In genomic region chr2:9069496-9069991, GRCh38 we compare ENCODE assay signal across 24 cellular contexts.
DNase-seq lines count a peak whose midpoint lies in the region; ATAC-seq, FAIRE-seq and TF ChIP-seq lines count a peak whose summit lies in the region.
"Had no signal": no experiment of that assay in that cellular context is flagged by ENCODE, and none has a peak within 500 bp of the region (broad histone marks: within the 10 kb centered on the region; RNA-seq: fewer than 3 reads in every experiment).

No MANE protein-coding gene starts in this region.

- H3K27ac ChIP-seq in foreskin keratinocyte (peak overlapping the region; percentile 80), small intestine (ENCODE audit: low read depth in 1 of 2, low read length in 1 of 2) (no peak overlapping the region)
- H3K27ac ChIP-seq: 22Rv1, BLaER1 had no signal

- H3K4me3 ChIP-seq in small intestine (ENCODE audit: low read depth in 1 of 2, low read length in 2 of 2) = no peak overlapping the region
- H3K4me3 ChIP-seq: BLaER1 had no signal

- peak; percentile 6 for DNase-seq in NCI-H1092 treated with DMSO at 0.1 percent for 48 hours (lab: John Stamatoyannopoulos, UW)
- no peak for DNase-seq in NCI-H1092 (lab: John Stamatoyannopoulos, UW)
- DNase-seq in LHCN-M2 (ENCODE audit: low read depth) = peak; percentile 14
- DNase-seq in SHP77 treated with DMSO at 0.1 percent for 48 hours (lab: John Stamatoyannopoulos, UW) = peak; percentile 82
- DNase-seq in foreskin keratinocyte = no peak
- no peak for DNase-seq in KBM-7
- no peak for DNase-seq in small intestine
- DNase-seq: ACHN; CD4-positive, alpha-beta T cell; COR-L47; DMS 273 treated with DMSO at 0.1 percent for 48 hours; GOT3; HCEC 1CT; Kasumi-1; NCI-H1105; NCI-H2029 treated with DMSO at 0.1 percent for 48 hours; NCI-H446 treated with DMSO at 0.1 percent for 48 hours; NCI-H748 treated with DMSO at 0.1 percent for 48 hours had no signal

- H3K9me3 ChIP-seq in small intestine (ENCODE audit: control insufficient read depth, low read depth) = no peaks in the 10 kb centered on the region

- no peak for FAIRE-seq in small intestine (lab: Jason Lieb, UNC)
- FAIRE-seq: G401.6, GM12892, RCC 7860 had no signal

- H3K4me1 ChIP-seq in foreskin keratinocyte (peaks cover 19% of the 10 kb centered on the region), small intestine (ENCODE audit: control insufficient read depth in 2 of 2, insufficient read depth in 1 of 2, low read depth in 1 of 2, low read length in 1 of 2) (no peaks in the 10 kb centered on the region)
- H3K4me1 ChIP-seq: BLaER1 had no signal

- in situ Hi-C loops in KBM-7 (cut with MboI; ENCODE audit: low pct_unique_long_range_greater_than_20kb, low sequenced_read_pairs) = no loop called here

- H3K27me3 ChIP-seq in foreskin keratinocyte = no peaks in the 10 kb centered on the region
- peaks cover 0 to 4% of the 10 kb centered on the region in 2 donors for H3K27me3 ChIP-seq in small intestine (ENCODE audit: control insufficient read depth in 2 of 2, insufficient read depth in 2 of 2, low read length in 2 of 2)
- H3K27me3 ChIP-seq: BLaER1 had no signal

- no peaks in the 10 kb centered on the region for H3K36me3 ChIP-seq in small intestine (ENCODE audit: control insufficient read depth in 2 of 2, insufficient read depth in 2 of 2, low read length in 2 of 2)
- H3K36me3 ChIP-seq: BLaER1 had no signal

- no peak for TF ChIP-seq CTCF in foreskin keratinocyte (conservative IDR thresholded peaks at IDR 0.05)

- ATAC-seq in foreskin keratinocyte (no peak), GM18907 (IDR thresholded peaks at IDR 0.05; ENCODE audit: unreplicated experiment) (no peak)

- 70 to 84% (median 80%) methylated on average over 2 of the region's 2 CpGs for WGBS in small intestine, 3 donors

Comparison
In these comparisons a context has a peak if more than half of its experiments do, and no peak if none do; other contexts are left out.
1. DNase-seq: peak in NCI-H1092 treated with DMSO at 0.1 percent for 48 hours (single experiment), LHCN-M2 (single experiment) and SHP77 treated with DMSO at 0.1 percent for 48 hours (single experiment); none in NCI-H1092 (single experiment), foreskin keratinocyte (0 of 2), KBM-7 (single experiment) and small intestine (single experiment).